ENCODE assay signal across 1 cellular context in the genomic region with DNA sequence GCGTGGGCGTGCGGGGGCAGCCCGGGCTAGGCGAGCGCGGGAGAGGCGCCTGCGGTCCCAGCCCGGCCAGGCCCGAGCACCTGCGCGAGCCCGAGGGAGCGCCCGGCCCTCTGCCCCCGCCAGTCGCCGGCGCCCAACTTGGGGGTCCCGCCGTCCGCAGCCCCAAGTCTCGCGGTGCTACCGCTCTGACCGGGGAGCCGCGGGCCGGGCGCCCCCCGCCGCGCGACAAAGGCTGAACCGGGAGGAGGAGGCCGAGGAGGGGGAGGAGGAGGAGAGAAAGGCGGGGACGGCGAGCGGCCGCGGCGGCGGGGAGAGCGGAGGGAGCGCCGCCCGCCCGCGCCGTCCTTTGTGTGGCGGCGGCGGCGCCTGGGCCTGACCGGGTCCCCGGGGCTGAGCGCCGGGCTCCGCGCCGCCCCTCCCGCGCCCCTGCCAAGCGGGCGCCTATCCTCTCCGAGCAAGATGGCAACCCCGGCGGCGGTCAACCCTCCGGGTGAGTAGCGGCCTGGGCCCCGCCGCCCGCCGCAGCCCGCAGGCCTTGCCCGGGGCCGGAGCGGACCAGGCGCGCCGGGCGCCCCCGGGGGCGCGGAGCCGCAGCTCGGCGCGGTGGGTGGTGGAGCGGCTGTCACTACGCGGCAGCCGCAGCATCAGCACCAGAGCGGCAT.
TF ChIP-seq lines count a peak whose summit lies in the region.

Gene ARNT2 (plus strand): TSS at position 326 of the 662 bp plus-strand sequence. CDS start 134 bp downstream, at position 460.

TF ChIP-seq in WTC11, 78 proteins besides CTCF, POLR2A, EP300 and RAD21 (continued from another document):
- TF ChIP-seq MYBL2 (CRISPR knock-in tag; IDR thresholded peaks at IDR 0.05) (no peak), NR3C1 (CRISPR knock-in tag; conservative IDR thresholded peaks at IDR 0.05; ENCODE audit: low read depth) (no peak), ZNF396 (CRISPR knock-in tag; IDR thresholded peaks at IDR 0.05; ENCODE audit: borderline replicate concordance) (no peak)
- TF ChIP-seq, protein P1, sequence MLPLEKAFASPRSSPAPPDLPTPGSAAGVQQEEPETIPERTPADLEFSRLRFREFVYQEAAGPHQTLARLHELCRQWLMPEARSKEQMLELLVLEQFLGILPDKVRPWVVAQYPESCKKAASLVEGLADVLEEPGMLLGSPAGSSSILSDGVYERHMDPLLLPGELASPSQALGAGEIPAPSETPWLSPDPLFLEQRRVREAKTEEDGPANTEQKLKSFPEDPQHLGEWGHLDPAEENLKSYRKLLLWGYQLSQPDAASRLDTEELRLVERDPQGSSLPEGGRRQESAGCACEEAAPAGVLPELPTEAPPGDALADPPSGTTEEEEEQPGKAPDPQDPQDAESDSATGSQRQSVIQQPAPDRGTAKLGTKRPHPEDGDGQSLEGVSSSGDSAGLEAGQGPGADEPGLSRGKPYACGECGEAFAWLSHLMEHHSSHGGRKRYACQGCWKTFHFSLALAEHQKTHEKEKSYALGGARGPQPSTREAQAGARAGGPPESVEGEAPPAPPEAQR (CRISPR knock-in tag; IDR thresholded peaks at IDR 0.05): no peak
TF ChIP-seq in WTC11: peak in this region for 5.
